In the genomic region with DNA sequence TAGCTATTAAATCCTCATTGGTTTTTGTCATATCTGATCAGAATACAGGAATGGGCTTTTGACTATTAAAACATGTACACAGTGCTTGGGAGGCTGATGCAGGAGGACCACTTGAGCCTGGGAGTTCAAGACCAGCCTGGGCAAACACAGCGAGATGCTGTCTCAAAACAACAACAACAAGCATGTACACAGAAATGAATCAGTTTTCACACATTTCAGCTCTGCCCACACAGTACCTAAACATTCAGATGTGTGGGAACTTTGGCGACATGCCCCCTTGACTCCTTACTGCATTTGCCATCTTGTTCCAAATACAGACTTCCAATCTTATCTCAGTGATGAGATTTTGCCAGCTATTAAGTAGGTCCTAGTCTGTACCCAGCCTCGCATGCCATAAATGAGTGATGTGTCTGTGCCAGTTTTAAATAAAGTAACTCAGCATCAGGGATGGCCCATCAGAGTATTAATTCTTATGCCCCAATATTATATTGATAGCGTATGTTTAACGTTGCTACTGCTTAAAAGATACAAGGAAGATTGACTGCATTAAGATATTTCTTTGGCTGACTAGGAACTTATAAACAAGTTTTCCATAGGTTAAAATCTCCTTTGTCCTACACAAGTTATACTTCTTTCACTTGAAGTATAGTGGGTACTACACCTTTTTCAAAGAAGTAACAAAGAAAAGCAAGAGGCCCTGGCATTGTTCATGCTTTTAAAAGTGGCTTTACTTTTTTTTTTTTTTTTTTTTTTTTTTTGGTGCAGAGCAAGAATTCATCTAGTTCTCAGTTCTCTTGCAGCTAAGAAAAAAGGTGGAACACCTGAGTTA, we compare ENCODE assay signal across 16 cellular contexts.
DNase-seq lines count a peak whose midpoint lies in the region; ATAC-seq, FAIRE-seq and TF ChIP-seq lines count a peak whose summit lies in the region.
"Had no signal": no experiment of that assay in that cellular context is flagged by ENCODE, and none has a peak within 500 bp of the region (broad histone marks: within the 10 kb centered on the region; RNA-seq: fewer than 3 reads in every experiment).

No MANE protein-coding gene starts in this region.

- peak overlapping the region in 2 of 3 donors; percentile 6 to 61 for H3K27ac Mint-ChIP-seq in CD4-positive, CD25-positive, alpha-beta regulatory T cell
- peak overlapping the region; percentile 81 for H3K27ac Mint-ChIP-seq in activated naive CD8-positive, alpha-beta T cell treated with anti-CD3 and anti-CD28 coated beads, Interleukin-2, amount 50 U/mL, for 24 hours
- H3K27ac Mint-ChIP-seq in immature natural killer cell, result peak overlapping the region; percentile 64 to 94 (median 86)
- H3K27ac Mint-ChIP-seq: GM23338 had no signal

- H3K36me3 Mint-ChIP-seq in CD4-positive, CD25-positive, alpha-beta regulatory T cell, result peaks cover 73% of the 10 kb centered on the region
- H3K36me3 Mint-ChIP-seq in activated naive CD8-positive, alpha-beta T cell treated with anti-CD3 and anti-CD28 coated beads, Interleukin-2, amount 50 U/mL, for 24 hours (ENCODE audit: low read depth), result peaks cover 76% of the 10 kb centered on the region
- H3K36me3 Mint-ChIP-seq in immature natural killer cell, result peaks cover 13 to 83% (median 58%) of the 10 kb centered on the region in 3 donors

- no peak for TF ChIP-seq EP300 in transverse colon (IDR thresholded peaks at IDR 0.05; ENCODE audit: low read depth)

- peaks cover 94% of the 10 kb centered on the region for H3K36me3 ChIP-seq in CD4-positive, CD25-positive, alpha-beta regulatory T cell (ENCODE audit: control insufficient read depth, insufficient read depth, low read length)
- peaks cover 0 to 21% (median 6%) of the 10 kb centered on the region in 4 donors for H3K36me3 ChIP-seq in transverse colon

- H3K4me3 Mint-ChIP-seq in CD4-positive, CD25-positive, alpha-beta regulatory T cell, result peak overlapping the region in 2 of 4 donors; percentile 4 to 6
- H3K4me3 Mint-ChIP-seq in activated naive CD8-positive, alpha-beta T cell treated with anti-CD3 and anti-CD28 coated beads, Interleukin-2, amount 50 U/mL, for 24 hours, result no peak overlapping the region
- H3K4me3 Mint-ChIP-seq in immature natural killer cell, result peak overlapping the region in 2 of 5 donors; percentile 3 to 25
- H3K4me3 Mint-ChIP-seq: GM23338 had no signal

- 87 to 100% methylated on average over 2 to 5 of the region's 5 CpGs for WGBS in transverse colon (ENCODE audit: low coverage in 1 of 2), 2 donors

- peaks cover 41% of the 10 kb centered on the region for H3K4me1 ChIP-seq in CD4-positive, CD25-positive, alpha-beta regulatory T cell (ENCODE audit: control insufficient read depth, insufficient read depth, low read length, poor library complexity, severe bottlenecking)
- H3K4me1 ChIP-seq in transverse colon, result peaks cover 0 to 18% (median 5%) of the 10 kb centered on the region in 4 donors

- in situ Hi-C loops in transverse colon (cut with MboI; ENCODE audit: low pct_ligation_motif_present in 1 of 4, low pct_unique_long_range_greater_than_20kb in 1 of 4, low sequenced_read_pairs in 3 of 4), result loop anchor here in 1 of 4 donors (25.0 kb wide), 1 partner anchor 1925 kb away; no protein-coding TSS in a partner anchor

- intact Hi-C loops in transverse colon (cut with DNase I; ENCODE audit: low total_unique reads), result no loop called here

- no peak for DNase-seq in CD4-positive, CD25-positive, alpha-beta regulatory T cell
- no peak for DNase-seq in GM19239 (ENCODE audit: insufficient read length, low spot score)
- no peak for DNase-seq in activated naive CD8-positive, alpha-beta T cell treated with anti-CD3 and anti-CD28 coated beads, Interleukin-2, amount 50 U/mL, for 24 hours
- DNase-seq in immature natural killer cell, result no peak
- no peak for DNase-seq in activated CD4-positive, CD25-positive, alpha-beta regulatory T cell (lab: John Stamatoyannopoulos, UW)
- no peak for DNase-seq in transverse colon
- DNase-seq: cerebellar nuclear complex; mesenchymal stem cell; NCI-H2107; SHP77; sigmoid colon; stimulated activated CD4-positive, alpha-beta T cell treated with anti-CD3 and anti-CD28 coated beads, Interleukin-4, amount 100 ng/mL, for 24 hours; T1000 had no signal

- peak overlapping the region; percentile 6 for H3K27ac ChIP-seq in CD4-positive, CD25-positive, alpha-beta regulatory T cell (ENCODE audit: insufficient read depth, low read length, poor library complexity, severe bottlenecking)
- H3K27ac ChIP-seq in transverse colon, result no peak overlapping the region

- H3K4me3 ChIP-seq in CD4-positive, CD25-positive, alpha-beta regulatory T cell (ENCODE audit: low read depth, low read length), result no peak overlapping the region
- no peak overlapping the region for H3K4me3 ChIP-seq in transverse colon
- H3K4me3 ChIP-seq: GM23338, sigmoid colon had no signal

- FAIRE-seq in GM19239 (lab: Jason Lieb, UNC), result peak; percentile 56

- TF ChIP-seq POLR2A in transverse colon (IDR thresholded peaks at IDR 0.05), result no peak

- H3K27me3 ChIP-seq in CD4-positive, CD25-positive, alpha-beta regulatory T cell (ENCODE audit: control insufficient read depth, insufficient read depth, low read length), result no peaks in the 10 kb centered on the region
- H3K27me3 ChIP-seq in transverse colon, result no peaks in the 10 kb centered on the region
- H3K27me3 ChIP-seq: sigmoid colon had no signal

- no peak for ATAC-seq in CD4-positive, CD25-positive, alpha-beta regulatory T cell (ENCODE audit: low read depth in 2 of 2)
- no peak for ATAC-seq in activated naive CD8-positive, alpha-beta T cell treated with anti-CD3 and anti-CD28 coated beads, Interleukin-2, amount 50 U/mL, for 24 hours
- ATAC-seq in HG02981 (IDR thresholded peaks at IDR 0.05; ENCODE audit: unreplicated experiment) (no peak), HG02870 (IDR thresholded peaks at IDR 0.05; ENCODE audit: unreplicated experiment) (no peak)
- ATAC-seq: GM23338 had no signal

- no peaks in the 10 kb centered on the region for H3K9me3 ChIP-seq in CD4-positive, CD25-positive, alpha-beta regulatory T cell (ENCODE audit: control insufficient read depth in 2 of 2, low read length in 2 of 2)
- no peaks in the 10 kb centered on the region for H3K9me3 ChIP-seq in transverse colon
- H3K9me3 ChIP-seq: sigmoid colon had no signal

- peaks cover 51 to 93% (median 62%) of the 10 kb centered on the region in 4 donors for H3K4me1 Mint-ChIP-seq in CD4-positive, CD25-positive, alpha-beta regulatory T cell
- H3K4me1 Mint-ChIP-seq in activated naive CD8-positive, alpha-beta T cell treated with anti-CD3 and anti-CD28 coated beads, Interleukin-2, amount 50 U/mL, for 24 hours, result peaks cover 87% of the 10 kb centered on the region
- peaks cover 88 to 97% of the 10 kb centered on the region in 2 donors for H3K4me1 Mint-ChIP-seq in immature natural killer cell

- H3K9me3 Mint-ChIP-seq in CD4-positive, CD25-positive, alpha-beta regulatory T cell, result no peaks in the 10 kb centered on the region
- H3K9me3 Mint-ChIP-seq in activated naive CD8-positive, alpha-beta T cell treated with anti-CD3 and anti-CD28 coated beads, Interleukin-2, amount 50 U/mL, for 24 hours, result no peaks in the 10 kb centered on the region
- no peaks in the 10 kb centered on the region for H3K9me3 Mint-ChIP-seq in immature natural killer cell
- H3K9me3 Mint-ChIP-seq: GM23338 had no signal

- H3K27me3 Mint-ChIP-seq in CD4-positive, CD25-positive, alpha-beta regulatory T cell, result no peaks in the 10 kb centered on the region
- H3K27me3 Mint-ChIP-seq in activated naive CD8-positive, alpha-beta T cell treated with anti-CD3 and anti-CD28 coated beads, Interleukin-2, amount 50 U/mL, for 24 hours, result no peaks in the 10 kb centered on the region
- H3K27me3 Mint-ChIP-seq in immature natural killer cell (ENCODE audit: low read depth in 3 of 3), result peaks cover 0 to 39% (median 21%) of the 10 kb centered on the region in 3 donors

- no peak for TF ChIP-seq CTCF in transverse colon (IDR thresholded peaks at IDR 0.05)

Comparison
In these comparisons a context has a peak if more than half of its experiments do, and no peak if none do; other contexts are left out.
1. H3K27ac Mint-ChIP-seq: peak in every context shown above with its lines; median percentile 86 in immature natural killer cell; 81 in activated naive CD8-positive, alpha-beta T cell treated with anti-CD3 and anti-CD28 coated beads, Interleukin-2, amount 50 U/mL, for 24 hours; 34 in CD4-positive, CD25-positive, alpha-beta regulatory T cell.